Comparison of ENCODE assay signal across 2 cellular contexts in genomic region chrX:124842205-124842604, GRCh38.
TF ChIP-seq lines count a peak whose summit lies in the region.

No MANE protein-coding gene starts in this region.

TF ChIP-seq in GM23338, 12 proteins besides CTCF, POLR2A, EP300 and RAD21:
- TF ChIP-seq ZNF114 (CRISPR knock-in tag; IDR thresholded peaks at IDR 0.05): no peak
- TF ChIP-seq ETS1 (IDR thresholded peaks at IDR 0.05): no peak
- no peak for TF ChIP-seq ZNF462 (CRISPR knock-in tag; IDR thresholded peaks at IDR 0.05)
- TF ChIP-seq EZH2 (IDR thresholded peaks at IDR 0.05; ENCODE audit: low read depth, unreplicated experiment): no peak
- no peak for TF ChIP-seq CREB1 (CRISPR knock-in tag; IDR thresholded peaks at IDR 0.05; ENCODE audit: low read depth)
- no peak for TF ChIP-seq POLR2AphosphoS5 (IDR thresholded peaks at IDR 0.05; ENCODE audit: low read depth)
- no peak for TF ChIP-seq REST (IDR thresholded peaks at IDR 0.05; ENCODE audit: unreplicated experiment)
- no peak for TF ChIP-seq ZNF331 (CRISPR knock-in tag; IDR thresholded peaks at IDR 0.05; ENCODE audit: low read depth)
- TF ChIP-seq STAT1 (IDR thresholded peaks at IDR 0.05; ENCODE audit: unreplicated experiment): no peak
- no peak for TF ChIP-seq NANOG (IDR thresholded peaks at IDR 0.05; ENCODE audit: borderline replicate concordance)
- no peak for TF ChIP-seq EZH2phosphoT487 (IDR thresholded peaks at IDR 0.05; ENCODE audit: unreplicated experiment)
- no peak for TF ChIP-seq JUNB (IDR thresholded peaks at IDR 0.05; ENCODE audit: unreplicated experiment)
TF ChIP-seq in GM23338: peak in this region for 0.

TF ChIP-seq in H1, 55 proteins besides CTCF, POLR2A, EP300 and RAD21:
- 0 out of 4 replicates have a peak, but pooled peaks of 1 of the 2 experiments have one; percentile 31 for TF ChIP-seq HDAC2 (IDR thresholded peaks at IDR 0.05; ENCODE audit: borderline replicate concordance in 1 of 2, low read depth in 2 of 2, low read length in 2 of 2)
- 0 out of 2 replicates have a peak, but pooled peaks have one; percentile 26 for TF ChIP-seq TEAD4 (IDR thresholded peaks at IDR 0.05; ENCODE audit: low read depth, low read length)
- TF ChIP-seq POU5F1 (IDR thresholded peaks at IDR 0.05; ENCODE audit: low read depth, low read length): peak; percentile 90; the same call in 1 of the 2 replicates
- TF ChIP-seq TAF7 (optimal IDR thresholded peaks at IDR 0.05; ENCODE audit: borderline replicate concordance, low read depth, low read length): no peak
- no peak for TF ChIP-seq SUZ12 (IDR thresholded peaks at IDR 0.05; ENCODE audit: low read length)
